Comparison of ENCODE assay signal across 12 cellular contexts in genomic region chr1:7422966-7423365, GRCh38.
"Had no signal": no experiment of that assay in that cellular context is flagged by ENCODE, and none has a peak within 500 bp of the region (broad histone marks: within the 10 kb centered on the region; RNA-seq: fewer than 3 reads in every experiment).

No MANE protein-coding gene starts in this region.

- H3K27ac Mint-ChIP-seq: natural killer cell; stimulated activated naive CD8-positive, alpha-beta T cell treated with anti-CD3 and anti-CD28 coated beads, Interleukin-15, Interleukin-2, amounts not matched to agents 100 ng/mL and 50 ng/mL, for 24 hours had no signal

- H3K4me3 ChIP-seq: ascending aorta, esophagus muscularis mucosa, prostate gland, thoracic aorta had no signal

- H3K4me3 Mint-ChIP-seq: natural killer cell; stimulated activated naive CD8-positive, alpha-beta T cell treated with anti-CD3 and anti-CD28 coated beads, Interleukin-15, Interleukin-2, amounts not matched to agents 100 ng/mL and 50 ng/mL, for 24 hours had no signal

- DNase-seq: activated CD4-positive, alpha-beta T cell treated with anti-CD3 and anti-CD28 coated beads for 1 hour; activated CD4-positive, alpha-beta T cell treated with anti-CD3 and anti-CD28 coated beads, Interleukin-2, amount 50 U/mL, for 48 hours; activated T-cell treated with anti-CD3 and anti-CD28 coated beads, Interleukin-2, amount 50 U/mL, for 48 hours; stimulated activated CD4-positive, alpha-beta T cell treated with anti-CD3 and anti-CD28 coated beads, Interleukin-4, amount 100 ng/mL, for 1 hour; T-helper 2 cell had no signal

- H3K4me1 Mint-ChIP-seq: natural killer cell had no signal

- H3K9me3 Mint-ChIP-seq: stimulated activated naive CD8-positive, alpha-beta T cell treated with anti-CD3 and anti-CD28 coated beads, Interleukin-15, Interleukin-2, amounts not matched to agents 100 ng/mL and 50 ng/mL, for 24 hours had no signal

- H3K9me3 ChIP-seq: esophagus muscularis mucosa, prostate gland, thoracic aorta had no signal

- H3K27me3 Mint-ChIP-seq: stimulated activated naive CD8-positive, alpha-beta T cell treated with anti-CD3 and anti-CD28 coated beads, Interleukin-15, Interleukin-2, amounts not matched to agents 100 ng/mL and 50 ng/mL, for 24 hours had no signal

- H3K4me1 ChIP-seq: ascending aorta, prostate gland had no signal

- H3K36me3 ChIP-seq: ascending aorta, esophagus muscularis mucosa, prostate gland, thoracic aorta had no signal

- ATAC-seq: left colon, natural killer cell had no signal

- H3K27me3 ChIP-seq: ascending aorta, esophagus muscularis mucosa had no signal

- H3K36me3 Mint-ChIP-seq: natural killer cell had no signal

- H3K27ac ChIP-seq: ascending aorta, esophagus muscularis mucosa, prostate gland, thoracic aorta had no signal
